In the genomic region with DNA sequence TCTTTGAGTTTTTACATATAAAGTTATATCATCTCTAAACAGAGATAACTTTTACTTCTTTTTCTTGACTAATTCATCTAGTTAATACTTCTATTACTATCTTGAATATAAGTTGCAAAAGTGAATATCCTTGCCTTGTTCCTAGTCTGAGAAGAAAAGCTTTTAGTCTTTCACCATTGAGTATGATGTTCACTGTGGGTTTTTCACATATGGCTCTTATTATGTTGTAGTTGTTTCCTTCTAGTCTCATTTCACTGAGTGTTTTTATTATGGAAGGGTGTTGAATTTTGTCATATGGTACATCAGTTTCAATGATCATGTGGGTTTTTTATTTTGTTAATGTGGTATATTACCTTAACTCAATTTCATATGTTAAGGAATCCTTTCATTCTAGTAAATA, we compare ENCODE assay signal across 30 cellular contexts.
"Had no signal": no experiment of that assay in that cellular context is flagged by ENCODE, and none has a peak within 500 bp of the region (broad histone marks: within the 10 kb centered on the region; RNA-seq: fewer than 3 reads in every experiment).

No MANE protein-coding gene starts in this region.

- DNase-seq: naive thymus-derived CD8-positive, alpha-beta T cell; nephron progenitor cell; nucleus accumbens; ovary; posterior cingulate gyrus; psoas muscle; right cardiac atrium; right lobe of liver; sigmoid colon; small intestine; stimulated activated CD4-positive, alpha-beta T cell treated with anti-CD3 and anti-CD28 coated beads, Interleukin-15, amount 100 ng/mL, for 24 hours; stimulated activated CD4-positive, alpha-beta T cell treated with anti-CD3 and anti-CD28 coated beads, Interleukin-2, amount 100 ng/mL, for 24 hours; stimulated activated CD4-positive, alpha-beta T cell treated with anti-CD3 and anti-CD28 coated beads, Interleukin-2, amount 100 ng/mL, for 48 hours; stimulated activated CD4-positive, alpha-beta T cell treated with anti-CD3 and anti-CD28 coated beads, Interleukin-4, amount 100 ng/mL, for 24 hours; stimulated activated naive B cell treated with anti-CD40 and anti-IgM and Interleukin-4, amounts not matched to agents 10 μg/mL and 1 μg/mL and 100 μg/mL, for 72 hours; stimulated activated naive CD4-positive, alpha-beta T cell treated with Interleukin-2 at 50 U/mL for 16 hours; stomach; thyroid gland; trophoblast cell; upper lobe of left lung; uterus had no signal

- H3K4me3 ChIP-seq: ovary, psoas muscle, right lobe of liver, sigmoid colon, stomach, thoracic aorta, thyroid gland, tibial nerve, upper lobe of left lung, uterus had no signal

- H2AFZ ChIP-seq: parathyroid adenoma had no signal

- H3K27ac Mint-ChIP-seq: naive thymus-derived CD8-positive, alpha-beta T cell; natural killer cell treated with Interleukin-12 subunit alpha and Interleukin-12 subunit beta and Interleukin-15 and Interleukin-18, amount 100 ng/mL, for 72 hours; nephron progenitor cell; progenitor cell of endocrine pancreas; stimulated activated effector memory CD8-positive, alpha-beta T cell treated with anti-CD3 and anti-CD28 coated beads, Interleukin-12 subunit alpha, Interleukin-12 subunit beta, amount 100 ng/mL, for 72 hours; stimulated activated naive B cell treated with anti-CD40 and anti-IgM and Interleukin-4, amounts not matched to agents 10 μg/mL and 1 μg/mL and 100 μg/mL, for 72 hours; stimulated activated naive CD8-positive, alpha-beta T cell treated with anti-CD3 and anti-CD28 coated beads, Interleukin-15, Interleukin-2, amounts not matched to agents 100 ng/mL and 50 ng/mL, for 24 hours had no signal

- H3K27ac ChIP-seq: neutrophil, ovary, parathyroid adenoma, psoas muscle, right lobe of liver, sigmoid colon, stomach, thoracic aorta, thyroid gland, tibial nerve, upper lobe of left lung, uterus had no signal

- H3K4me3 Mint-ChIP-seq: naive thymus-derived CD8-positive, alpha-beta T cell; natural killer cell treated with Interleukin-12 subunit alpha and Interleukin-12 subunit beta and Interleukin-15 and Interleukin-18, amount 100 ng/mL, for 72 hours; nephron progenitor cell; neural crest cell; stimulated activated effector memory CD8-positive, alpha-beta T cell treated with anti-CD3 and anti-CD28 coated beads, Interleukin-12 subunit alpha, Interleukin-12 subunit beta, amount 100 ng/mL, for 72 hours; stimulated activated naive B cell treated with anti-CD40 and anti-IgM and Interleukin-4, amounts not matched to agents 10 μg/mL and 1 μg/mL and 100 μg/mL, for 72 hours; stimulated activated naive CD8-positive, alpha-beta T cell treated with anti-CD3 and anti-CD28 coated beads, Interleukin-15, Interleukin-2, amounts not matched to agents 100 ng/mL and 50 ng/mL, for 24 hours had no signal

- H3K36me3 Mint-ChIP-seq: naive thymus-derived CD8-positive, alpha-beta T cell; natural killer cell treated with Interleukin-12 subunit alpha and Interleukin-12 subunit beta and Interleukin-15 and Interleukin-18, amount 100 ng/mL, for 72 hours; stimulated activated effector memory CD8-positive, alpha-beta T cell treated with anti-CD3 and anti-CD28 coated beads, Interleukin-12 subunit alpha, Interleukin-12 subunit beta, amount 100 ng/mL, for 72 hours; stimulated activated naive B cell treated with anti-CD40 and anti-IgM and Interleukin-4, amounts not matched to agents 10 μg/mL and 1 μg/mL and 100 μg/mL, for 72 hours had no signal

- ATAC-seq: naive thymus-derived CD8-positive, alpha-beta T cell; natural killer cell treated with Interleukin-12 subunit alpha and Interleukin-12 subunit beta and Interleukin-15 and Interleukin-18, amount 100 ng/mL, for 72 hours; psoas muscle; right cardiac atrium; right lobe of liver; stimulated activated effector memory CD8-positive, alpha-beta T cell treated with anti-CD3 and anti-CD28 coated beads, Interleukin-12 subunit alpha, Interleukin-12 subunit beta, amount 100 ng/mL, for 72 hours; stimulated activated naive B cell treated with anti-CD40 and anti-IgM and Interleukin-4, amounts not matched to agents 10 μg/mL and 1 μg/mL and 100 μg/mL, for 72 hours had no signal

- H3K9ac ChIP-seq: parathyroid adenoma had no signal

- H3K27me3 Mint-ChIP-seq: naive thymus-derived CD8-positive, alpha-beta T cell; natural killer cell treated with Interleukin-12 subunit alpha and Interleukin-12 subunit beta and Interleukin-15 and Interleukin-18, amount 100 ng/mL, for 72 hours; progenitor cell of endocrine pancreas; stimulated activated naive B cell treated with anti-CD40 and anti-IgM and Interleukin-4, amounts not matched to agents 10 μg/mL and 1 μg/mL and 100 μg/mL, for 72 hours; stimulated activated naive CD8-positive, alpha-beta T cell treated with anti-CD3 and anti-CD28 coated beads, Interleukin-15, Interleukin-2, amounts not matched to agents 100 ng/mL and 50 ng/mL, for 24 hours had no signal

- H3K27me3 ChIP-seq: neutrophil, ovary, right lobe of liver, sigmoid colon, stomach, thyroid gland, tibial nerve, upper lobe of left lung, uterus had no signal

- H3K36me3 ChIP-seq: neutrophil, ovary, right lobe of liver, sigmoid colon, stomach, thoracic aorta, thyroid gland, tibial nerve, upper lobe of left lung, uterus had no signal

- FAIRE-seq: small intestine had no signal

- H3K79me2 ChIP-seq: parathyroid adenoma had no signal

- H3K9me3 ChIP-seq: neutrophil, ovary, thyroid gland had no signal

- H3K4me1 Mint-ChIP-seq: naive thymus-derived CD8-positive, alpha-beta T cell; nephron progenitor cell; stimulated activated effector memory CD8-positive, alpha-beta T cell treated with anti-CD3 and anti-CD28 coated beads, Interleukin-12 subunit alpha, Interleukin-12 subunit beta, amount 100 ng/mL, for 72 hours; stimulated activated naive B cell treated with anti-CD40 and anti-IgM and Interleukin-4, amounts not matched to agents 10 μg/mL and 1 μg/mL and 100 μg/mL, for 72 hours had no signal

- H3K4me1 ChIP-seq: parathyroid adenoma, psoas muscle, right lobe of liver, sigmoid colon, stomach, thyroid gland, upper lobe of left lung, uterus had no signal
